In genomic region chr1:190475394-190476250, GRCh38 we compare ENCODE assay signal across 13 cellular contexts. TPM values are rescaled to one million over a fixed set of nuclear protein-coding genes. Genes with fewer than 3 reads are reported as not detected.
A peak's percentile ranks its signal among the peaks of the same experiment; 100 is the strongest.
DNase-seq lines count a peak whose midpoint lies in the region; ATAC-seq and TF ChIP-seq lines count a peak whose summit lies in the region.
"Had no signal": no experiment of that assay in that cellular context is flagged by ENCODE, and none has a peak within 500 bp of the region (broad histone marks: within the 10 kb centered on the region; RNA-seq: fewer than 3 reads in every experiment).

No MANE protein-coding gene starts in this region.

- ATAC-seq in left lung = peak; percentile 38
- no peak for ATAC-seq in GM18498 (IDR thresholded peaks at IDR 0.05; ENCODE audit: unreplicated experiment)
- no peak for ATAC-seq in stimulated activated effector memory CD8-positive, alpha-beta T cell treated with anti-CD3 and anti-CD28 coated beads, Interleukin-12 subunit alpha, Interleukin-12 subunit beta, amount 100 ng/mL, for 72 hours
- ATAC-seq: activated CD4-positive, CD25-positive, alpha-beta regulatory T cell treated with anti-CD3 and anti-CD28 coated beads, Interleukin-2, amount 50 U/mL, for 24 hours; natural killer cell had no signal

- H3K4me3 ChIP-seq in left lung = no peak overlapping the region

- no peak overlapping the region for H3K27ac ChIP-seq in left lung

- peaks cover 7% of the 10 kb centered on the region for H3K4me1 Mint-ChIP-seq in stimulated activated effector memory CD8-positive, alpha-beta T cell treated with anti-CD3 and anti-CD28 coated beads, Interleukin-12 subunit alpha, Interleukin-12 subunit beta, amount 100 ng/mL, for 72 hours
- H3K4me1 Mint-ChIP-seq: activated naive CD4-positive, alpha-beta T cell treated with anti-CD3 and anti-CD28 coated beads, Interleukin-2, amount 10 ng/mL, durations not matched to agents 7 days and 5 days; natural killer cell had no signal

- H3K4me1 ChIP-seq in left lung = no peaks in the 10 kb centered on the region

- no peak overlapping the region for H3K4me3 Mint-ChIP-seq in stimulated activated effector memory CD8-positive, alpha-beta T cell treated with anti-CD3 and anti-CD28 coated beads, Interleukin-12 subunit alpha, Interleukin-12 subunit beta, amount 100 ng/mL, for 72 hours
- H3K4me3 Mint-ChIP-seq: activated naive CD4-positive, alpha-beta T cell treated with anti-CD3 and anti-CD28 coated beads, Interleukin-2, amount 10 ng/mL, durations not matched to agents 7 days and 5 days; natural killer cell had no signal

- no peaks in the 10 kb centered on the region for H3K36me3 Mint-ChIP-seq in stimulated activated effector memory CD8-positive, alpha-beta T cell treated with anti-CD3 and anti-CD28 coated beads, Interleukin-12 subunit alpha, Interleukin-12 subunit beta, amount 100 ng/mL, for 72 hours
- H3K36me3 Mint-ChIP-seq: activated naive CD4-positive, alpha-beta T cell treated with anti-CD3 and anti-CD28 coated beads, Interleukin-2, amount 10 ng/mL, durations not matched to agents 7 days and 5 days; natural killer cell had no signal

- no peaks in the 10 kb centered on the region for H3K36me3 ChIP-seq in left lung

- DNase-seq in NCI-H146 (lab: John Stamatoyannopoulos, UW) (peak; percentile 61), ecto neural progenitor cell (ENCODE audit: low spot score) (peak; percentile 55), left lung (peak in 1 of 2 donors; percentile 50), superior temporal gyrus (ENCODE audit: extremely low spot score) (peak; percentile 37), NCI-H128 (lab: John Stamatoyannopoulos, UW; ENCODE audit: unreplicated experiment) (no peak)
- DNase-seq in stimulated activated effector memory CD8-positive, alpha-beta T cell treated with anti-CD3 and anti-CD28 coated beads, Interleukin-12 subunit alpha, Interleukin-12 subunit beta, amount 100 ng/mL, for 72 hours (ENCODE audit: low spot score in 2 of 2) = no peak
- DNase-seq in activated CD4-positive, CD25-positive, alpha-beta regulatory T cell (lab: John Stamatoyannopoulos, UW) = no peak
- DNase-seq: activated naive CD4-positive, alpha-beta T cell treated with anti-CD3 and anti-CD28 coated beads, Interleukin-2, amount 10 ng/mL, durations not matched to agents 7 days and 5 days; natural killer cell; NCI-H2081 had no signal

- intact Hi-C loops in left lung (cut with DNase I) = no loop called here

- no peak for TF ChIP-seq CTCF in left lung (IDR thresholded peaks at IDR 0.05)

- peaks cover 17 to 63% of the 10 kb centered on the region in 2 donors for H3K27me3 ChIP-seq in left lung

- no peaks in the 10 kb centered on the region for H3K9me3 ChIP-seq in left lung

- H3K27ac Mint-ChIP-seq in stimulated activated effector memory CD8-positive, alpha-beta T cell treated with anti-CD3 and anti-CD28 coated beads, Interleukin-12 subunit alpha, Interleukin-12 subunit beta, amount 100 ng/mL, for 72 hours = no peak overlapping the region
- H3K27ac Mint-ChIP-seq: activated naive CD4-positive, alpha-beta T cell treated with anti-CD3 and anti-CD28 coated beads, Interleukin-2, amount 10 ng/mL, durations not matched to agents 7 days and 5 days; natural killer cell had no signal

- peaks cover 5% of the 10 kb centered on the region for H3K9me3 Mint-ChIP-seq in stimulated activated effector memory CD8-positive, alpha-beta T cell treated with anti-CD3 and anti-CD28 coated beads, Interleukin-12 subunit alpha, Interleukin-12 subunit beta, amount 100 ng/mL, for 72 hours
- H3K9me3 Mint-ChIP-seq: activated naive CD4-positive, alpha-beta T cell treated with anti-CD3 and anti-CD28 coated beads, Interleukin-2, amount 10 ng/mL, durations not matched to agents 7 days and 5 days had no signal

RNA-seq across cellular contexts. Expression of gene BRINP3, which starts 2.0 kb away (rescaled TPM):
- total RNA-seq in left lung = 1 to 10 TPM in 1 of 2 donors, under 1 TPM in 1; 0.47 to 1.6 TPM
- total RNA-seq: HT-29, natural killer cell had no signal

Comparison
In these comparisons a context has a peak if more than half of its experiments do, and no peak if none do; other contexts are left out.
1. DNase-seq: peak in NCI-H146 (single experiment), ecto neural progenitor cell (single experiment) and superior temporal gyrus (single experiment); none in NCI-H128 (single experiment), stimulated activated effector memory CD8-positive, alpha-beta T cell treated with anti-CD3 and anti-CD28 coated beads, Interleukin-12 subunit alpha, Interleukin-12 subunit beta, amount 100 ng/mL, for 72 hours (0 of 2) and activated CD4-positive, CD25-positive, alpha-beta regulatory T cell (0 of 4).